ENCODE assay signal across 8 cellular contexts in genomic region chr9:127898433-127899199, GRCh38. TPM values are rescaled to one million over a fixed set of nuclear protein-coding genes. Genes with fewer than 3 reads are reported as not detected.
DNase-seq lines count a peak whose midpoint lies in the region; ATAC-seq, FAIRE-seq and TF ChIP-seq lines count a peak whose summit lies in the region.

No MANE protein-coding gene starts in this region.

- peak overlapping the region; percentile 91 to 98 (median 93) for H3K4me3 ChIP-seq in breast epithelium
- H3K4me3 ChIP-seq in keratinocyte (ENCODE audit: control insufficient read depth in 2 of 3, extremely low read depth in 1 of 3, insufficient read depth in 2 of 3, low read depth in 1 of 3, low read length in 3 of 3), result peak overlapping the region; percentile 79 to 83 (median 80)

- H3K9me3 ChIP-seq in breast epithelium (peaks cover 0 to 2% of the 10 kb centered on the region in 2 donors), keratinocyte (ENCODE audit: control insufficient read depth, low read depth, low read length) (peaks cover 7% of the 10 kb centered on the region)

- peak overlapping the region; percentile 85 for H3K4me3 Mint-ChIP-seq in activated CD4-positive, alpha-beta T cell treated with anti-CD3 and anti-CD28 coated beads, Interleukin-2, amount 10 ng/mL, durations not matched to agents 24 days and 14 days
- peak overlapping the region; percentile 82 to 92 for H3K4me3 Mint-ChIP-seq in stimulated activated naive B cell treated with anti-CD40 and anti-IgM and Interleukin-4, amounts not matched to agents 10 μg/mL and 1 μg/mL and 100 μg/mL, for 72 hours

- dilution Hi-C loops in keratinocyte (cut with MboI; ENCODE audit: extremely low pct_ligation_motif_present, low sequenced_read_pairs), result no loop called here

- DNase-seq in activated CD4-positive, alpha-beta T cell treated with anti-CD3 and anti-CD28 coated beads, Interleukin-2, amount 10 ng/mL, durations not matched to agents 24 days and 14 days, result peak; percentile 70
- no peak for DNase-seq in activated CD4-positive, alpha-beta T cell treated with anti-CD3 and anti-CD28 coated beads for 1 hour
- DNase-seq in NCI-H69 (lab: John Stamatoyannopoulos, UW), result peak; percentile 62
- peak in 1 of 2 donors; percentile 60 for DNase-seq in breast epithelium (ENCODE audit: low spot score in 2 of 2)
- no peak for DNase-seq in keratinocyte (ENCODE audit: low read depth, low spot score)
- no peak for DNase-seq in stimulated activated naive B cell treated with anti-CD40 and anti-IgM and Interleukin-4, amounts not matched to agents 10 μg/mL and 1 μg/mL and 100 μg/mL, for 72 hours
- DNase-seq in D721Med (ENCODE audit: insufficient read length, low spot score), result no peak

- peak overlapping the region; percentile 56 for H2AFZ ChIP-seq in keratinocyte (ENCODE audit: control insufficient read depth, low read length)

- peaks cover under 1 to 6% of the 10 kb centered on the region in 2 donors for H3K4me1 ChIP-seq in breast epithelium
- H3K4me1 ChIP-seq in keratinocyte (ENCODE audit: control insufficient read depth, extremely low read depth, insufficient read depth, low read length), result peaks cover 8% of the 10 kb centered on the region

- peak overlapping the region; percentile 83 for H3K27ac Mint-ChIP-seq in activated CD4-positive, alpha-beta T cell treated with anti-CD3 and anti-CD28 coated beads, Interleukin-2, amount 10 ng/mL, durations not matched to agents 24 days and 14 days
- H3K27ac Mint-ChIP-seq in stimulated activated naive B cell treated with anti-CD40 and anti-IgM and Interleukin-4, amounts not matched to agents 10 μg/mL and 1 μg/mL and 100 μg/mL, for 72 hours, result peak overlapping the region; percentile 94

- TF ChIP-seq CTCF in breast epithelium (IDR thresholded peaks at IDR 0.05) (no peak), keratinocyte (optimal IDR thresholded peaks at IDR 0.05 in 1 of 3, IDR thresholded peaks at IDR 0.05 in 1 of 3, conservative IDR thresholded peaks at IDR 0.05 in 1 of 3; ENCODE audit: extremely low read depth in 1 of 3, insufficient read depth in 2 of 3, low read length in 3 of 3) (no peak), D721Med (IDR thresholded peaks at IDR 0.05; ENCODE audit: insufficient read depth, missing control alignments) (no peak)

- no peak for FAIRE-seq in keratinocyte (lab: Jason Lieb, UNC)
- FAIRE-seq in D721Med (lab: Jason Lieb, UNC), result no peak

- peaks cover 12% of the 10 kb centered on the region for H3K36me3 ChIP-seq in breast epithelium
- peaks cover 17% of the 10 kb centered on the region in 2 experiments for H3K36me3 ChIP-seq in keratinocyte (ENCODE audit: control insufficient read depth in 2 of 2, extremely low read depth in 1 of 2, insufficient read depth in 2 of 2, low read length in 2 of 2)

- no peaks in the 10 kb centered on the region for H3K9me1 ChIP-seq in keratinocyte (ENCODE audit: control insufficient read depth, extremely low read depth, insufficient read depth, low read length)

- peak; percentile 12 to 16 for ATAC-seq in stimulated activated naive B cell treated with anti-CD40 and anti-IgM and Interleukin-4, amounts not matched to agents 10 μg/mL and 1 μg/mL and 100 μg/mL, for 72 hours (replicated peaks)
- ATAC-seq in GM21367 (IDR thresholded peaks at IDR 0.05; ENCODE audit: unreplicated experiment), result no peak

- H3K4me1 Mint-ChIP-seq in activated CD4-positive, alpha-beta T cell treated with anti-CD3 and anti-CD28 coated beads, Interleukin-2, amount 10 ng/mL, durations not matched to agents 24 days and 14 days, result peaks cover 26% of the 10 kb centered on the region
- H3K4me1 Mint-ChIP-seq in stimulated activated naive B cell treated with anti-CD40 and anti-IgM and Interleukin-4, amounts not matched to agents 10 μg/mL and 1 μg/mL and 100 μg/mL, for 72 hours, result peaks cover 27 to 61% of the 10 kb centered on the region in 2 donors

- peaks cover 2% of the 10 kb centered on the region for H3K79me2 ChIP-seq in keratinocyte (ENCODE audit: control insufficient read depth, insufficient read depth, low read length)

- no peak for TF ChIP-seq POLR2A in breast epithelium (IDR thresholded peaks at IDR 0.05)

- no peaks in the 10 kb centered on the region for H4K20me1 ChIP-seq in keratinocyte (ENCODE audit: control insufficient read depth, extremely low read depth, insufficient read depth, low read length)

- no peaks in the 10 kb centered on the region for H3K27me3 Mint-ChIP-seq in activated CD4-positive, alpha-beta T cell treated with anti-CD3 and anti-CD28 coated beads, Interleukin-2, amount 10 ng/mL, durations not matched to agents 24 days and 14 days
- no peaks in the 10 kb centered on the region for H3K27me3 Mint-ChIP-seq in stimulated activated naive B cell treated with anti-CD40 and anti-IgM and Interleukin-4, amounts not matched to agents 10 μg/mL and 1 μg/mL and 100 μg/mL, for 72 hours

- intact Hi-C loops in activated CD4-positive, alpha-beta T cell treated with anti-CD3 and anti-CD28 coated beads, Interleukin-2, amount 10 ng/mL, durations not matched to agents 24 days and 14 days (cut with micrococcal nuclease), result loop anchor here (1.0 kb wide), 1 partner anchor 19 kb away; the partner anchor contains the start of gene ST6GALNAC4
- intact Hi-C loops in breast epithelium (cut with DNase I; ENCODE audit: low total_unique reads), result no loop called here

- H3K9me3 Mint-ChIP-seq in activated CD4-positive, alpha-beta T cell treated with anti-CD3 and anti-CD28 coated beads, Interleukin-2, amount 10 ng/mL, durations not matched to agents 24 days and 14 days, result peaks cover 7% of the 10 kb centered on the region
- H3K9me3 Mint-ChIP-seq in stimulated activated naive B cell treated with anti-CD40 and anti-IgM and Interleukin-4, amounts not matched to agents 10 μg/mL and 1 μg/mL and 100 μg/mL, for 72 hours, result peaks cover 0 to 7% of the 10 kb centered on the region in 2 donors

- peak overlapping the region; percentile 81 for H3K9ac ChIP-seq in keratinocyte (ENCODE audit: control insufficient read depth, extremely low read depth, insufficient read depth, low read length)

- peak overlapping the region; percentile 68 for H3K4me2 ChIP-seq in keratinocyte (ENCODE audit: control insufficient read depth, extremely low read depth, insufficient read depth, low read depth, low read length)

- H3K27me3 ChIP-seq in breast epithelium (no peaks in the 10 kb centered on the region), keratinocyte (ENCODE audit: control insufficient read depth, extremely low read depth, insufficient read depth, low read length) (no peaks in the 10 kb centered on the region)

- H3K27ac ChIP-seq in breast epithelium, result peak overlapping the region; percentile 87 to 96
- H3K27ac ChIP-seq in keratinocyte (ENCODE audit: control insufficient read depth, insufficient read depth, low read length), result peak overlapping the region; percentile 43

- H3K36me3 Mint-ChIP-seq in activated CD4-positive, alpha-beta T cell treated with anti-CD3 and anti-CD28 coated beads, Interleukin-2, amount 10 ng/mL, durations not matched to agents 24 days and 14 days (ENCODE audit: low read depth), result peaks cover 46% of the 10 kb centered on the region
- peaks cover 38 to 50% of the 10 kb centered on the region in 2 donors for H3K36me3 Mint-ChIP-seq in stimulated activated naive B cell treated with anti-CD40 and anti-IgM and Interleukin-4, amounts not matched to agents 10 μg/mL and 1 μg/mL and 100 μg/mL, for 72 hours

RNA-seq across cellular contexts. Expression of gene ST6GALNAC6, which starts 0.8 kb away (rescaled TPM):
- total RNA-seq in activated CD4-positive, alpha-beta T cell treated with anti-CD3 and anti-CD28 coated beads, Interleukin-2, amount 10 ng/mL, durations not matched to agents 24 days and 14 days, result 53.3 and 61.2 TPM in 2 replicates
- 100 to 1,000 TPM in 2 of 3 donors, 10 to 100 TPM in 1; 61.5 to 175 (median 103) TPM for total RNA-seq in breast epithelium
- 20.1 to 55.8 TPM (median 21.1 TPM) in 3 replicates for polyA plus RNA-seq in keratinocyte
- polyA plus RNA-seq in keratinocyte (2011; ENCODE audit: low read depth), result 4.2 TPM
- polyA plus RNA-seq in keratinocyte (2011; cell fraction: cytosol; rRNA removed), result 27.9 and 43.7 TPM in 2 replicates
- 35.1 and 46.6 TPM in 2 replicates for polyA plus RNA-seq in keratinocyte (2011; cell fraction: nucleus; rRNA removed)
- polyA plus RNA-seq in keratinocyte (2012; ENCODE audit: low replicate concordance), result 20.0 and 24.9 TPM in 2 replicates
- polyA minus RNA-seq in keratinocyte, result 40.2 to 78.3 TPM (median 46.2 TPM) in 3 replicates
- 25.1 TPM for polyA minus RNA-seq in keratinocyte (2011; cell fraction: cytosol; rRNA and poly(A)+ RNA removed)
- 9.2 and 11.3 TPM in 2 replicates for polyA minus RNA-seq in keratinocyte (2011; cell fraction: nucleus; rRNA and poly(A)+ RNA removed)

RNA-seq across cellular contexts. Expression of gene ST6GALNAC4, which starts 18.2 kb away (rescaled TPM):
- total RNA-seq in activated CD4-positive, alpha-beta T cell treated with anti-CD3 and anti-CD28 coated beads, Interleukin-2, amount 10 ng/mL, durations not matched to agents 24 days and 14 days, result 28.0 and 28.3 TPM in 2 replicates
- 10 to 100 TPM; 17.6 to 44.6 (median 24.0) TPM for total RNA-seq in breast epithelium
- 5.8 to 10.8 TPM (median 8.9 TPM) in 3 replicates for polyA plus RNA-seq in keratinocyte
- polyA plus RNA-seq in keratinocyte (2011; ENCODE audit: low read depth), result 2.5 TPM
- 5.6 and 14.0 TPM in 2 replicates for polyA plus RNA-seq in keratinocyte (2011; cell fraction: cytosol; rRNA removed)
- polyA plus RNA-seq in keratinocyte (2011; cell fraction: nucleus; rRNA removed), result 4.1 and 8.4 TPM in 2 replicates
- 3.2 and 11.6 TPM in 2 replicates for polyA plus RNA-seq in keratinocyte (2012; ENCODE audit: low replicate concordance)
- 9.4 to 13.1 TPM (median 11.6 TPM) in 3 replicates for polyA minus RNA-seq in keratinocyte
- polyA minus RNA-seq in keratinocyte (2011; cell fraction: cytosol; rRNA and poly(A)+ RNA removed), result 47.4 TPM
- polyA minus RNA-seq in keratinocyte (2011; cell fraction: nucleus; rRNA and poly(A)+ RNA removed), result 5.1 and 6.7 TPM in 2 replicates

RNA-seq across cellular contexts. Expression of gene AK1, which starts 21.1 kb away (rescaled TPM):
- total RNA-seq in activated CD4-positive, alpha-beta T cell treated with anti-CD3 and anti-CD28 coated beads, Interleukin-2, amount 10 ng/mL, durations not matched to agents 24 days and 14 days, result 18.0 and 19.9 TPM in 2 replicates
- total RNA-seq in breast epithelium, result 10 to 100 TPM; 23.5 to 30.2 (median 23.6) TPM
- polyA plus RNA-seq in keratinocyte, result 40.2 to 53.8 TPM (median 46.5 TPM) in 3 replicates
- 41.4 TPM for polyA plus RNA-seq in keratinocyte (2011; ENCODE audit: low read depth)
- polyA plus RNA-seq in keratinocyte (2011; cell fraction: cytosol; rRNA removed), result 41.7 and 88.2 TPM in 2 replicates
- 45.8 and 51.8 TPM in 2 replicates for polyA plus RNA-seq in keratinocyte (2011; cell fraction: nucleus; rRNA removed)
- polyA plus RNA-seq in keratinocyte (2012; ENCODE audit: low replicate concordance), result 65.7 and 69.7 TPM in 2 replicates
- 19.3 to 28.6 TPM (median 20.6 TPM) in 3 replicates for polyA minus RNA-seq in keratinocyte
- polyA minus RNA-seq in keratinocyte (2011; cell fraction: cytosol; rRNA and poly(A)+ RNA removed), result 20.1 TPM
- polyA minus RNA-seq in keratinocyte (2011; cell fraction: nucleus; rRNA and poly(A)+ RNA removed), result 3.7 and 4.8 TPM in 2 replicates

RNA-seq across cellular contexts. Expression of gene PIP5KL1, which starts 32.0 kb away (rescaled TPM):
- 0.89 and 0.90 TPM in 2 replicates for total RNA-seq in activated CD4-positive, alpha-beta T cell treated with anti-CD3 and anti-CD28 coated beads, Interleukin-2, amount 10 ng/mL, durations not matched to agents 24 days and 14 days
- total RNA-seq in breast epithelium, result 10 to 100 TPM in 1 of 3 donors, 1 to 10 TPM in 2; 2.2 to 10.1 (median 5.2) TPM
- 2.4 to 5.2 TPM (median 4.4 TPM) in 3 replicates for polyA plus RNA-seq in keratinocyte
- polyA plus RNA-seq in keratinocyte (2011; ENCODE audit: low read depth), result 2.0 TPM
- 1.1 and 2.7 TPM in 2 replicates for polyA plus RNA-seq in keratinocyte (2011; cell fraction: cytosol; rRNA removed)
- 9.0 and 9.9 TPM in 2 replicates for polyA plus RNA-seq in keratinocyte (2011; cell fraction: nucleus; rRNA removed)
- polyA plus RNA-seq in keratinocyte (2012; ENCODE audit: low replicate concordance), result 3.0 and 4.5 TPM in 2 replicates
- 0.76 to 2.2 TPM (median 0.83 TPM) in 3 replicates for polyA minus RNA-seq in keratinocyte
- polyA minus RNA-seq in keratinocyte (2011; cell fraction: cytosol; rRNA and poly(A)+ RNA removed), result 4.4 TPM
- 3.0 and 3.1 TPM in 2 replicates for polyA minus RNA-seq in keratinocyte (2011; cell fraction: nucleus; rRNA and poly(A)+ RNA removed)

RNA-seq across cellular contexts. Expression of gene DPM2, which starts 39.0 kb away (rescaled TPM):
- 62.7 and 65.1 TPM in 2 replicates for total RNA-seq in activated CD4-positive, alpha-beta T cell treated with anti-CD3 and anti-CD28 coated beads, Interleukin-2, amount 10 ng/mL, durations not matched to agents 24 days and 14 days
- 10 to 100 TPM; 10.6 to 17.4 (median 17.1) TPM for total RNA-seq in breast epithelium
- polyA plus RNA-seq in keratinocyte, result 31.1 to 35.4 TPM (median 34.7 TPM) in 3 replicates
- polyA plus RNA-seq in keratinocyte (2011; ENCODE audit: low read depth), result 4.3 TPM
- 30.4 and 34.1 TPM in 2 replicates for polyA plus RNA-seq in keratinocyte (2011; cell fraction: cytosol; rRNA removed)
- polyA plus RNA-seq in keratinocyte (2011; cell fraction: nucleus; rRNA removed), result 31.3 and 35.3 TPM in 2 replicates
- 30.8 and 33.4 TPM in 2 replicates for polyA plus RNA-seq in keratinocyte (2012; ENCODE audit: low replicate concordance)
- 30.5 to 46.0 TPM (median 35.2 TPM) in 3 replicates for polyA minus RNA-seq in keratinocyte
- 42.6 TPM for polyA minus RNA-seq in keratinocyte (2011; cell fraction: cytosol; rRNA and poly(A)+ RNA removed)
- 9.5 and 11.2 TPM in 2 replicates for polyA minus RNA-seq in keratinocyte (2011; cell fraction: nucleus; rRNA and poly(A)+ RNA removed)

Comparison
In these comparisons a context has a peak if more than half of its experiments do, and no peak if none do; other contexts are left out.
1. DNase-seq: peak in activated CD4-positive, alpha-beta T cell treated with anti-CD3 and anti-CD28 coated beads, Interleukin-2, amount 10 ng/mL, durations not matched to agents 24 days and 14 days (single experiment) and NCI-H69 (single experiment); none in activated CD4-positive, alpha-beta T cell treated with anti-CD3 and anti-CD28 coated beads for 1 hour (single experiment), keratinocyte (single experiment), stimulated activated naive B cell treated with anti-CD40 and anti-IgM and Interleukin-4, amounts not matched to agents 10 μg/mL and 1 μg/mL and 100 μg/mL, for 72 hours (single experiment) and D721Med (single experiment).